ENCODE assay signal across 1 cellular context in the genomic region with DNA sequence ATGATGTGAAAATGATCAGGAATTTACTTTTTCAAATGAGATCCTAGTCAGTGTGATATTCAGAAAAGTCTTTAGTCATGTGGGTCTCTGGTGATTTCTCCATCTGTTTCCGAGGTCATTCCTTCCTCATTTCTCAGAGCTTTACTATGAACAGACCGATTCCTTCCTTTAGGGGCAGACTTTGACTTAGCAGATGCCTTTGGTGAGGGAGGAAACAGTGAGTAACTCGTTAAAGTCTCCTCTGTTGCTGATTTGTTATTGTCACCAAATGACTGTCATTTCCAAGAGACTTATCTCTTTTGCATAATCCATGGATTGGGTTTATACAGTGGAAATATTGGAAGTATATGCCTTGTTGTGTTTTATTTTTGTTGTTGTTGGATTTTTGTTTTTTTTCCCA.
TF ChIP-seq lines count a peak whose summit lies in the region.

No MANE protein-coding gene starts in this region.

TF ChIP-seq in GM23338, 12 proteins besides CTCF, POLR2A, EP300 and RAD21 (continued from another document):
- TF ChIP-seq, protein P1, sequence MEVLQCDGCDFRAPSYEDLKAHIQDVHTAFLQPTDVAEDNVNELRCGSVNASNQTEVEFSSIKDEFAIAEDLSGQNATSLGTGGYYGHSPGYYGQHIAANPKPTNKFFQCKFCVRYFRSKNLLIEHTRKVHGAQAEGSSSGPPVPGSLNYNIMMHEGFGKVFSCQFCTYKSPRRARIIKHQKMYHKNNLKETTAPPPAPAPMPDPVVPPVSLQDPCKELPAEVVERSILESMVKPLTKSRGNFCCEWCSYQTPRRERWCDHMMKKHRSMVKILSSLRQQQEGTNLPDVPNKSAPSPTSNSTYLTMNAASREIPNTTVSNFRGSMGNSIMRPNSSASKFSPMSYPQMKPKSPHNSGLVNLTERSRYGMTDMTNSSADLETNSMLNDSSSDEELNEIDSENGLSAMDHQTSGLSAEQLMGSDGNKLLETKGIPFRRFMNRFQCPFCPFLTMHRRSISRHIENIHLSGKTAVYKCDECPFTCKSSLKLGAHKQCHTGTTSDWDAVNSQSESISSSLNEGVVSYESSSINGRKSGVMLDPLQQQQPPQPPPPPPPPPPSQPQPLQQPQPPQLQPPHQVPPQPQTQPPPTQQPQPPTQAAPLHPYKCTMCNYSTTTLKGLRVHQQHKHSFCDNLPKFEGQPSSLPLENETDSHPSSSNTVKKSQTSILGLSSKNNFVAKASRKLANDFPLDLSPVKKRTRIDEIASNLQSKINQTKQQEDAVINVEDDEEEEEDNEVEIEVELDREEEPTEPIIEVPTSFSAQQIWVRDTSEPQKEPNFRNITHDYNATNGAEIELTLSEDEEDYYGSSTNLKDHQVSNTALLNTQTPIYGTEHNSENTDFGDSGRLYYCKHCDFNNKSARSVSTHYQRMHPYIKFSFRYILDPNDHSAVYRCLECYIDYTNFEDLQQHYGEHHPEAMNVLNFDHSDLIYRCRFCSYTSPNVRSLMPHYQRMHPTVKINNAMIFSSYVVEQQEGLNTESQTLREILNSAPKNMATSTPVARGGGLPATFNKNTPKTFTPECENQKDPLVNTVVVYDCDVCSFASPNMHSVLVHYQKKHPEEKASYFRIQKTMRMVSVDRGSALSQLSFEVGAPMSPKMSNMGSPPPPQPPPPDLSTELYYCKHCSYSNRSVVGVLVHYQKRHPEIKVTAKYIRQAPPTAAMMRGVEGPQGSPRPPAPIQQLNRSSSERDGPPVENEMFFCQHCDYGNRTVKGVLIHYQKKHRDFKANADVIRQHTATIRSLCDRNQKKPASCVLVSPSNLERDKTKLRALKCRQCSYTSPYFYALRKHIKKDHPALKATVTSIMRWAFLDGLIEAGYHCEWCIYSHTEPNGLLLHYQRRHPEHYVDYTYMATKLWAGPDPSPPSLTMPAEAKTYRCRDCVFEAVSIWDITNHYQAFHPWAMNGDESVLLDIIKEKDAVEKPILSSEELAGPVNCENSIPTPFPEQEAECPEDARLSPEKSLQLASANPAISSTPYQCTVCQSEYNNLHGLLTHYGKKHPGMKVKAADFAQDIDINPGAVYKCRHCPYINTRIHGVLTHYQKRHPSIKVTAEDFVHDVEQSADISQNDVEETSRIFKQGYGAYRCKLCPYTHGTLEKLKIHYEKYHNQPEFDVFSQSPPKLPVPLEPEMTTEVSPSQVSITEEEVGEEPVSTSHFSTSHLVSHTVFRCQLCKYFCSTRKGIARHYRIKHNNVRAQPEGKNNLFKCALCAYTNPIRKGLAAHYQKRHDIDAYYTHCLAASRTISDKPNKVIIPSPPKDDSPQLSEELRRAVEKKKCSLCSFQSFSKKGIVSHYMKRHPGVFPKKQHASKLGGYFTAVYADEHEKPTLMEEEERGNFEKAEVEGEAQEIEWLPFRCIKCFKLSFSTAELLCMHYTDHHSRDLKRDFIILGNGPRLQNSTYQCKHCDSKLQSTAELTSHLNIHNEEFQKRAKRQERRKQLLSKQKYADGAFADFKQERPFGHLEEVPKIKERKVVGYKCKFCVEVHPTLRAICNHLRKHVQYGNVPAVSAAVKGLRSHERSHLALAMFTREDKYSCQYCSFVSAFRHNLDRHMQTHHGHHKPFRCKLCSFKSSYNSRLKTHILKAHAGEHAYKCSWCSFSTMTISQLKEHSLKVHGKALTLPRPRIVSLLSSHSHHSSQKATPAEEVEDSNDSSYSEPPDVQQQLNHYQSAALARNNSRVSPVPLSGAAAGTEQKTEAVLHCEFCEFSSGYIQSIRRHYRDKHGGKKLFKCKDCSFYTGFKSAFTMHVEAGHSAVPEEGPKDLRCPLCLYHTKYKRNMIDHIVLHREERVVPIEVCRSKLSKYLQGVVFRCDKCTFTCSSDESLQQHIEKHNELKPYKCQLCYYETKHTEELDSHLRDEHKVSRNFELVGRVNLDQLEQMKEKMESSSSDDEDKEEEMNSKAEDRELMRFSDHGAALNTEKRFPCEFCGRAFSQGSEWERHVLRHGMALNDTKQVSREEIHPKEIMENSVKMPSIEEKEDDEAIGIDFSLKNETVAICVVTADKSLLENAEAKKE (CRISPR knock-in tag; IDR thresholded peaks at IDR 0.05) = no peak
- TF ChIP-seq STAT1 (IDR thresholded peaks at IDR 0.05; ENCODE audit: unreplicated experiment) (no peak), JUNB (IDR thresholded peaks at IDR 0.05; ENCODE audit: unreplicated experiment) (no peak)
